14 cellular contexts compared by ENCODE assay signal in the genomic region with DNA sequence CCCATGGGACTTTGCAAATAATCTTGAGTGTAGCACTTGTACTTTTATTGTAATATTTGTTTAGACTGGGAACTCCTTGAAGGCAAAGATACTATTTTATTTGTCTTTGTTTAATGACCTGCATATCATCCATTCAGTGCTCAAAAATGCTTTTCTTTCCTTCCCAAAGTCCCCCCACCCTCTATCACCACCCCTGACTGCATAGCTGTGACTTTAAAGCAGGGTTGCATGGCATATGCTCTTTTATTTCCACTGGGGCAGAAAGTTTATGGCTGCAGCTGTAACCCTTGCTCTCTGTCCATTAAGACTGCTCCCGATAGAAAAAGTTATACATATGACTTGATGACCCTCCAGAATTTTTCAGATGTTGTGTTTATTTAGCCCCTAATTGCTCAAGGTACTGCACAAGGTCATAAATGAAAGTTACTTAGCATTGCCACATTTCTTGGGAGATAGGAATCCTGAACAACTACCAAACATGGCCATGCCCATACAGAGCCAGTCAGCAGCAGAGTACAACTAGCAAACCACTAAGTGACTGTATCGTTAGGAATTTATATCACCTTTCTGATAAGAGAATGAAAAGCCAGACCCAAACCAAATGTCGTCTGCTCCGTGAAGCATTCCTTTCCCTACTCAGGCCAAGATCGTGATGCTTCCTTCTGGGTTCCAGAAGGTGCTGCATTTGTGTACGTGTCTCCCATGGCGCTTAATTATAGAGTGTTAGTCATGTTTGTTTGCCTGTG.
A peak's percentile ranks its signal among the peaks of the same experiment; 100 is the strongest.
DNase-seq lines count a peak whose midpoint lies in the region; ATAC-seq, FAIRE-seq and TF ChIP-seq lines count a peak whose summit lies in the region.
"Had no signal": no experiment of that assay in that cellular context is flagged by ENCODE, and none has a peak within 500 bp of the region (broad histone marks: within the 10 kb centered on the region; RNA-seq: fewer than 3 reads in every experiment).

No MANE protein-coding gene starts in this region.

- no peaks in the 10 kb centered on the region for H4K20me1 ChIP-seq in H1 (replicated peaks in 1 of 2; ENCODE audit: control insufficient read depth in 1 of 2, insufficient read depth in 2 of 2, low read length in 2 of 2)

- no peak overlapping the region for H3K9ac ChIP-seq in H1 (replicated peaks in 1 of 4; ENCODE audit: extremely low read depth in 1 of 4, low read depth in 3 of 4, low read length in 3 of 4)
- H3K9ac ChIP-seq: KMS-11 had no signal

- no peak for TF ChIP-seq CTCF in H1 (IDR thresholded peaks at IDR 0.05; ENCODE audit: control extremely low read depth in 1 of 3, insufficient read depth in 1 of 3, low read depth in 1 of 3, low read length in 3 of 3)

- no peak overlapping the region for H2AK5ac ChIP-seq in H1 (ENCODE audit: low read depth, low read length)

- TF ChIP-seq EP300 in H1 (IDR thresholded peaks at IDR 0.05; ENCODE audit: borderline replicate concordance in 1 of 2, low read depth in 2 of 2, low read length in 2 of 2), result no peak

- no peak overlapping the region for H4K8ac ChIP-seq in H1 (ENCODE audit: extremely low read depth, insufficient read depth, low read length)

- H3K4me3 ChIP-seq in H1 (ENCODE audit: extremely low read depth in 1 of 4, insufficient read depth in 2 of 4, low read depth in 3 of 4, low read length in 4 of 4), result no peak overlapping the region
- no peak overlapping the region for H3K4me3 ChIP-seq in naive thymus-derived CD4-positive, alpha-beta T cell (ENCODE audit: low read length)
- H3K4me3 ChIP-seq: upper lobe of left lung had no signal

- no peak for ATAC-seq in naive thymus-derived CD4-positive, alpha-beta T cell
- no peak for ATAC-seq in GM19328 (IDR thresholded peaks at IDR 0.05; ENCODE audit: unreplicated experiment)
- ATAC-seq in HG02973 (IDR thresholded peaks at IDR 0.05; ENCODE audit: unreplicated experiment), result no peak

- no peak for FAIRE-seq in H1 (lab: Jason Lieb, UNC)

- DNase-seq in DMS 273 (lab: John Stamatoyannopoulos, UW; ENCODE audit: unreplicated experiment) (peak; percentile 12), DMS 273 treated with DMSO at 0.1 percent for 48 hours (lab: John Stamatoyannopoulos, UW) (no peak), NCI-H460 (ENCODE audit: extremely low read depth, low read depth) (peak; percentile 30), H1 (ENCODE audit: low read depth in 1 of 2, low spot score in 2 of 2) (no peak)
- no peak for DNase-seq in naive thymus-derived CD4-positive, alpha-beta T cell
- DNase-seq in effector CD8-positive, alpha-beta T cell (lab: John Stamatoyannopoulos, UW), result no peak
- DNase-seq: anterior cingulate cortex; naive B cell; stimulated activated CD4-positive, alpha-beta T cell treated with anti-CD3 and anti-CD28 coated beads, Interleukin-4, amount 100 ng/mL, for 24 hours; upper lobe of left lung had no signal

- H2BK15ac ChIP-seq in H1 (ENCODE audit: low read length), result no peak overlapping the region; the same call in 1 of the 2 replicates

- intact Hi-C loops in naive thymus-derived CD4-positive, alpha-beta T cell (cut with micrococcal nuclease), result no loop called here

- H3K27ac Mint-ChIP-seq in naive thymus-derived CD4-positive, alpha-beta T cell, result peak overlapping the region in 8 of 9 donors; percentile 14 to 55 (median 34)

- no peak overlapping the region; the same call in none of the 2 replicates for H2BK20ac ChIP-seq in H1 (ENCODE audit: low read length)

- no peak overlapping the region for H4K91ac ChIP-seq in H1 (replicated peaks; ENCODE audit: insufficient read length, low read length)

- H3K4ac ChIP-seq in H1 (replicated peaks; ENCODE audit: insufficient read length, low read depth, low read length), result no peak overlapping the region

- WGBS in H1 (ENCODE audit: extremely low coverage in 1 of 2, insufficient coverage in 1 of 2, insufficient read length in 1 of 2, insufficient replicate concordance in 2 of 2, low coverage in 1 of 2, low lambda C conversion rate in 2 of 2, missing lambda C conversion rate in 1 of 2), 2 experiments, result 89% methylated on average over 7 of the region's 7 CpGs; no CpG with 5 or more reads in 1 of the 2 experiments

- H3K79me2 ChIP-seq in H1 (ENCODE audit: control insufficient read depth in 1 of 2, insufficient read depth in 2 of 2, low read length in 2 of 2), result peaks cover 0 to 72% of the 10 kb centered on the region in 2 experiments; a peak in 2 of 4 replicates

- peaks cover 3% of the 10 kb centered on the region; the same call in 1 of the 2 replicates for H3K79me1 ChIP-seq in H1 (ENCODE audit: low read depth, low read length)

- POLR2A ChIA-PET in H1 (lab: Charles Lee; ENCODE audit: partially characterized antibody), result no interaction called here
- POLR2A ChIA-PET in naive thymus-derived CD4-positive, alpha-beta T cell (lab: Charles Lee), result no interaction called here

- H3K4me2 ChIP-seq in H1 (ENCODE audit: insufficient read depth in 1 of 2, low read depth in 2 of 2, low read length in 2 of 2), result no peak overlapping the region
- H3K4me2 ChIP-seq: KMS-11 had no signal

- no peak overlapping the region for H3K23ac ChIP-seq in H1 (ENCODE audit: insufficient read length)

- H3K27ac ChIP-seq in H1 (ENCODE audit: low read depth, low read length), result no peak overlapping the region
- H3K27ac ChIP-seq in naive thymus-derived CD4-positive, alpha-beta T cell (ENCODE audit: low read depth, low read length), result no peak overlapping the region
- H3K27ac ChIP-seq: 22Rv1, KMS-11, upper lobe of left lung had no signal

- no peak overlapping the region for H2BK120ac ChIP-seq in H1 (replicated peaks; ENCODE audit: low read depth, low read length)

- peak overlapping the region in 2 of 10 donors; percentile 5 to 6 for H3K4me3 Mint-ChIP-seq in naive thymus-derived CD4-positive, alpha-beta T cell

- H3K36me3 ChIP-seq in H1 (ENCODE audit: control insufficient read depth in 2 of 4, insufficient read depth in 4 of 4, low read length in 3 of 4), result no peaks in the 10 kb centered on the region
- H3K36me3 ChIP-seq in naive thymus-derived CD4-positive, alpha-beta T cell (ENCODE audit: control insufficient read depth in 2 of 3, insufficient read depth in 3 of 3, low read length in 3 of 3), result no peaks in the 10 kb centered on the region
- H3K36me3 ChIP-seq: upper lobe of left lung had no signal

- TF ChIP-seq RAD21 in H1 (IDR thresholded peaks at IDR 0.05 in 1 of 2, conservative IDR thresholded peaks at IDR 0.05 in 1 of 2; ENCODE audit: low read depth in 2 of 2, low read length in 2 of 2), result no peak

- no peak overlapping the region for H3K14ac ChIP-seq in H1 (ENCODE audit: insufficient read length)

- no peaks in the 10 kb centered on the region for H3K27me3 Mint-ChIP-seq in naive thymus-derived CD4-positive, alpha-beta T cell
- H3K27me3 Mint-ChIP-seq: naive B cell had no signal

- peak overlapping the region; percentile 36; the same call in 1 of the 2 replicates for H2BK5ac ChIP-seq in H1 (ENCODE audit: low read depth, low read length)

- CTCF ChIA-PET in H1 (lab: Charles Lee; ENCODE audit: partially characterized antibody), result interaction anchor here (0.6 to 1.4 kb wide), 3 partner anchors 9 to 272 kb away, joined by 3 read pairs; no protein-coding TSS in a partner anchor
- CTCF ChIA-PET in naive thymus-derived CD4-positive, alpha-beta T cell (lab: Charles Lee), result no interaction called here

- peaks cover 28 to 70% (median 60%) of the 10 kb centered on the region in 7 donors for H3K4me1 Mint-ChIP-seq in naive thymus-derived CD4-positive, alpha-beta T cell

- no peak overlapping the region for H2AFZ ChIP-seq in H1 (ENCODE audit: low read length)

- 0 out of 2 replicates have a peak overlapping the region, but pooled peaks have one; percentile 65 for H2BK12ac ChIP-seq in H1 (ENCODE audit: low read depth, low read length)

- H3K4me1 ChIP-seq in H1 (replicated peaks in 1 of 4; ENCODE audit: control insufficient read depth in 3 of 4, insufficient read depth in 4 of 4, low read length in 3 of 4), result peaks cover 6 to 31% (median 25%) of the 10 kb centered on the region in 4 experiments
- H3K4me1 ChIP-seq in naive thymus-derived CD4-positive, alpha-beta T cell (ENCODE audit: control insufficient read depth in 2 of 2, insufficient read depth in 2 of 2, low read length in 2 of 2), result peaks cover 0 to 33% of the 10 kb centered on the region in 2 donors

- H3K18ac ChIP-seq in H1 (ENCODE audit: extremely low read depth, low read length), result no peak overlapping the region; the same call in 1 of the 2 replicates

- no peaks in the 10 kb centered on the region for H3K9me3 Mint-ChIP-seq in naive thymus-derived CD4-positive, alpha-beta T cell
- H3K9me3 Mint-ChIP-seq: naive B cell had no signal

- H3K9me3 ChIP-seq in H1 (ENCODE audit: insufficient read depth in 2 of 2, low read depth in 1 of 2, low read length in 1 of 2), result no peaks in the 10 kb centered on the region
- H3K9me3 ChIP-seq in naive thymus-derived CD4-positive, alpha-beta T cell (ENCODE audit: control insufficient read depth in 2 of 3, low read length in 3 of 3), result no peaks in the 10 kb centered on the region
- H3K9me3 ChIP-seq: upper lobe of left lung had no signal

- H3K27me3 ChIP-seq in H1 (replicated peaks in 1 of 4; ENCODE audit: control insufficient read depth in 3 of 4, extremely low read depth in 1 of 4, insufficient read depth in 3 of 4, low read length in 3 of 4), result no peaks in the 10 kb centered on the region
- no peaks in the 10 kb centered on the region for H3K27me3 ChIP-seq in naive thymus-derived CD4-positive, alpha-beta T cell (ENCODE audit: control insufficient read depth in 2 of 2, insufficient read depth in 2 of 2, low read length in 2 of 2)
- H3K27me3 ChIP-seq: upper lobe of left lung had no signal

- H3K23me2 ChIP-seq in H1 (ENCODE audit: low read depth, low read length), result no peaks in the 10 kb centered on the region; the same call in 1 of the 2 replicates

- TF ChIP-seq POLR2A in H1 (IDR thresholded peaks at IDR 0.05; ENCODE audit: control extremely low read depth in 1 of 2, low read depth in 2 of 2, low read length in 2 of 2), result no peak

- H3K36me3 Mint-ChIP-seq in naive thymus-derived CD4-positive, alpha-beta T cell, result no peaks in the 10 kb centered on the region
- H3K36me3 Mint-ChIP-seq: naive B cell had no signal

- no peak overlapping the region for H3K56ac ChIP-seq in H1 (replicated peaks; ENCODE audit: insufficient read length, low read depth, low read length)

- no peak overlapping the region for H4K5ac ChIP-seq in H1 (ENCODE audit: insufficient read length, low read depth, low read length)

TF ChIP-seq in H1, 55 proteins besides CTCF, POLR2A, EP300 and RAD21 (continues in another document):
- no peak for TF ChIP-seq GTF2F1 (IDR thresholded peaks at IDR 0.05; ENCODE audit: borderline replicate concordance, low read depth, low read length)
- no peak for TF ChIP-seq RXRA (IDR thresholded peaks at IDR 0.05; ENCODE audit: insufficient read depth, low read depth, low read length)
- TF ChIP-seq POU5F1 (IDR thresholded peaks at IDR 0.05; ENCODE audit: low read depth, low read length), result no peak
- TF ChIP-seq HDAC6 (IDR thresholded peaks at IDR 0.05; ENCODE audit: low read depth, low read length), result no peak
- no peak for TF ChIP-seq PHF8 (conservative IDR thresholded peaks at IDR 0.05; ENCODE audit: low read depth, low read length)
- TF ChIP-seq JUN (IDR thresholded peaks at IDR 0.05; ENCODE audit: low read depth, low read length), result no peak
- TF ChIP-seq KDM4A (IDR thresholded peaks at IDR 0.05; ENCODE audit: low read depth, low read length, severe bottlenecking), result no peak
- TF ChIP-seq CHD2 (IDR thresholded peaks at IDR 0.05; ENCODE audit: low read length), result no peak

Comparison
In these comparisons a context has a peak if more than half of its experiments do, and no peak if none do; other contexts are left out.
1. DNase-seq: peak in DMS 273 (single experiment) and NCI-H460 (single experiment); none in DMS 273 treated with DMSO at 0.1 percent for 48 hours (single experiment), H1 (0 of 2), naive thymus-derived CD4-positive, alpha-beta T cell (0 of 9) and effector CD8-positive, alpha-beta T cell (single experiment).